Comparison of ENCODE assay signal across 1 cellular context in genomic region chr10:62046522-62047239, GRCh38.
TF ChIP-seq lines count a peak whose summit lies in the region.

No MANE protein-coding gene starts in this region.

TF ChIP-seq in GM12878, 131 proteins besides CTCF, POLR2A, EP300 and RAD21 (continued from another document and continues in another):
- no peak for TF ChIP-seq CEBPZ (IDR thresholded peaks at IDR 0.05; ENCODE audit: low read depth, low read length)
- TF ChIP-seq ATF7 (IDR thresholded peaks at IDR 0.05; ENCODE audit: low read depth): peak; percentile 67; the same call in 1 of the 2 replicates
- TF ChIP-seq SIN3A (IDR thresholded peaks at IDR 0.05; ENCODE audit: low read depth, low read length): no peak
- 0 out of 2 replicates have a peak, but pooled peaks have one; percentile 4 for TF ChIP-seq NFIC (IDR thresholded peaks at IDR 0.05; ENCODE audit: low read depth, low read length)
- TF ChIP-seq MXI1 (IDR thresholded peaks at IDR 0.05; ENCODE audit: low read depth, low read length): no peak
- TF ChIP-seq, protein P1, sequence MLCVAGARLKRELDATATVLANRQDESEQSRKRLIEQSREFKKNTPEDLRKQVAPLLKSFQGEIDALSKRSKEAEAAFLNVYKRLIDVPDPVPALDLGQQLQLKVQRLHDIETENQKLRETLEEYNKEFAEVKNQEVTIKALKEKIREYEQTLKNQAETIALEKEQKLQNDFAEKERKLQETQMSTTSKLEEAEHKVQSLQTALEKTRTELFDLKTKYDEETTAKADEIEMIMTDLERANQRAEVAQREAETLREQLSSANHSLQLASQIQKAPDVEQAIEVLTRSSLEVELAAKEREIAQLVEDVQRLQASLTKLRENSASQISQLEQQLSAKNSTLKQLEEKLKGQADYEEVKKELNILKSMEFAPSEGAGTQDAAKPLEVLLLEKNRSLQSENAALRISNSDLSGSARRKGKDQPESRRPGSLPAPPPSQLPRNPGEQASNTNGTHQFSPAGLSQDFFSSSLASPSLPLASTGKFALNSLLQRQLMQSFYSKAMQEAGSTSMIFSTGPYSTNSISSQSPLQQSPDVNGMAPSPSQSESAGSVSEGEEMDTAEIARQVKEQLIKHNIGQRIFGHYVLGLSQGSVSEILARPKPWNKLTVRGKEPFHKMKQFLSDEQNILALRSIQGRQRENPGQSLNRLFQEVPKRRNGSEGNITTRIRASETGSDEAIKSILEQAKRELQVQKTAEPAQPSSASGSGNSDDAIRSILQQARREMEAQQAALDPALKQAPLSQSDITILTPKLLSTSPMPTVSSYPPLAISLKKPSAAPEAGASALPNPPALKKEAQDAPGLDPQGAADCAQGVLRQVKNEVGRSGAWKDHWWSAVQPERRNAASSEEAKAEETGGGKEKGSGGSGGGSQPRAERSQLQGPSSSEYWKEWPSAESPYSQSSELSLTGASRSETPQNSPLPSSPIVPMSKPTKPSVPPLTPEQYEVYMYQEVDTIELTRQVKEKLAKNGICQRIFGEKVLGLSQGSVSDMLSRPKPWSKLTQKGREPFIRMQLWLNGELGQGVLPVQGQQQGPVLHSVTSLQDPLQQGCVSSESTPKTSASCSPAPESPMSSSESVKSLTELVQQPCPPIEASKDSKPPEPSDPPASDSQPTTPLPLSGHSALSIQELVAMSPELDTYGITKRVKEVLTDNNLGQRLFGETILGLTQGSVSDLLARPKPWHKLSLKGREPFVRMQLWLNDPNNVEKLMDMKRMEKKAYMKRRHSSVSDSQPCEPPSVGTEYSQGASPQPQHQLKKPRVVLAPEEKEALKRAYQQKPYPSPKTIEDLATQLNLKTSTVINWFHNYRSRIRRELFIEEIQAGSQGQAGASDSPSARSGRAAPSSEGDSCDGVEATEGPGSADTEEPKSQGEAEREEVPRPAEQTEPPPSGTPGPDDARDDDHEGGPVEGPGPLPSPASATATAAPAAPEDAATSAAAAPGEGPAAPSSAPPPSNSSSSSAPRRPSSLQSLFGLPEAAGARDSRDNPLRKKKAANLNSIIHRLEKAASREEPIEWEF (IDR thresholded peaks at IDR 0.05; ENCODE audit: insufficient replicate concordance, low read depth, low read length): no peak
- no peak for TF ChIP-seq ZNF622 (IDR thresholded peaks at IDR 0.05)
- TF ChIP-seq, protein P2, sequence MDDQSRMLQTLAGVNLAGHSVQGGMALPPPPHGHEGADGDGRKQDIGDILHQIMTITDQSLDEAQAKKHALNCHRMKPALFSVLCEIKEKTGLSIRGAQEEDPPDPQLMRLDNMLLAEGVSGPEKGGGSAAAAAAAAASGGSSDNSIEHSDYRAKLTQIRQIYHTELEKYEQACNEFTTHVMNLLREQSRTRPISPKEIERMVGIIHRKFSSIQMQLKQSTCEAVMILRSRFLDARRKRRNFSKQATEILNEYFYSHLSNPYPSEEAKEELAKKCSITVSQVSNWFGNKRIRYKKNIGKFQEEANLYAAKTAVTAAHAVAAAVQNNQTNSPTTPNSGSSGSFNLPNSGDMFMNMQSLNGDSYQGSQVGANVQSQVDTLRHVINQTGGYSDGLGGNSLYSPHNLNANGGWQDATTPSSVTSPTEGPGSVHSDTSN (IDR thresholded peaks at IDR 0.05; ENCODE audit: insufficient replicate concordance, low read depth, low read length): peak; percentile 5
- no peak for TF ChIP-seq ZNF217 (IDR thresholded peaks at IDR 0.05)
- no peak for TF ChIP-seq NR2F1 (conservative IDR thresholded peaks at IDR 0.05)
- TF ChIP-seq FOS (IDR thresholded peaks at IDR 0.05; ENCODE audit: borderline replicate concordance, extremely low read depth, insufficient read length): no peak
- no peak for TF ChIP-seq MYB (IDR thresholded peaks at IDR 0.05; ENCODE audit: borderline replicate concordance, low read depth, low read length)
- no peak for TF ChIP-seq CREB1 (IDR thresholded peaks at IDR 0.05; ENCODE audit: low read depth)
- TF ChIP-seq HDGF (IDR thresholded peaks at IDR 0.05): peak; percentile 67; the same call in 1 of the 2 replicates
- no peak for TF ChIP-seq NRF1 (conservative IDR thresholded peaks at IDR 0.05; ENCODE audit: low read depth, low read length)
- no peak for TF ChIP-seq BMI1 (IDR thresholded peaks at IDR 0.05; ENCODE audit: borderline replicate concordance)
- TF ChIP-seq, protein P3, sequence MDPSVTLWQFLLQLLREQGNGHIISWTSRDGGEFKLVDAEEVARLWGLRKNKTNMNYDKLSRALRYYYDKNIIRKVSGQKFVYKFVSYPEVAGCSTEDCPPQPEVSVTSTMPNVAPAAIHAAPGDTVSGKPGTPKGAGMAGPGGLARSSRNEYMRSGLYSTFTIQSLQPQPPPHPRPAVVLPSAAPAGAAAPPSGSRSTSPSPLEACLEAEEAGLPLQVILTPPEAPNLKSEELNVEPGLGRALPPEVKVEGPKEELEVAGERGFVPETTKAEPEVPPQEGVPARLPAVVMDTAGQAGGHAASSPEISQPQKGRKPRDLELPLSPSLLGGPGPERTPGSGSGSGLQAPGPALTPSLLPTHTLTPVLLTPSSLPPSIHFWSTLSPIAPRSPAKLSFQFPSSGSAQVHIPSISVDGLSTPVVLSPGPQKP (IDR thresholded peaks at IDR 0.05; ENCODE audit: low read depth, low read length): no peak
- TF ChIP-seq, protein P4, sequence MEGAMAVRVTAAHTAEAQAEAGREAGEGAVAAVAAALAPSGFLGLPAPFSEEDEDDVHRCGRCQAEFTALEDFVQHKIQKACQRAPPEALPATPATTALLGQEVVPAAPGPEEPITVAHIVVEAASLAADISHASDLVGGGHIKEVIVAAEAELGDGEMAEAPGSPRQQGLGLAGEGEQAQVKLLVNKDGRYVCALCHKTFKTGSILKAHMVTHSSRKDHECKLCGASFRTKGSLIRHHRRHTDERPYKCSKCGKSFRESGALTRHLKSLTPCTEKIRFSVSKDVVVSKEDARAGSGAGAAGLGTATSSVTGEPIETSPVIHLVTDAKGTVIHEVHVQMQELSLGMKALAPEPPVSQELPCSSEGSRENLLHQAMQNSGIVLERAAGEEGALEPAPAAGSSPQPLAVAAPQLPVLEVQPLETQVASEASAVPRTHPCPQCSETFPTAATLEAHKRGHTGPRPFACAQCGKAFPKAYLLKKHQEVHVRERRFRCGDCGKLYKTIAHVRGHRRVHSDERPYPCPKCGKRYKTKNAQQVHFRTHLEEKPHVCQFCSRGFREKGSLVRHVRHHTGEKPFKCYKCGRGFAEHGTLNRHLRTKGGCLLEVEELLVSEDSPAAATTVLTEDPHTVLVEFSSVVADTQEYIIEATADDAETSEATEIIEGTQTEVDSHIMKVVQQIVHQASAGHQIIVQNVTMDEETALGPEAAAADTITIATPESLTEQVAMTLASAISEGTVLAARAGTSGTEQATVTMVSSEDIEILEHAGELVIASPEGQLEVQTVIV (IDR thresholded peaks at IDR 0.05; ENCODE audit: borderline replicate concordance, partially characterized antibody): no peak
- TF ChIP-seq RAD51 (IDR thresholded peaks at IDR 0.05): no peak
- peak; percentile 84 for TF ChIP-seq MEF2B (IDR thresholded peaks at IDR 0.05; ENCODE audit: partially characterized antibody, poor library complexity, severe bottlenecking)
- TF ChIP-seq, protein P5, sequence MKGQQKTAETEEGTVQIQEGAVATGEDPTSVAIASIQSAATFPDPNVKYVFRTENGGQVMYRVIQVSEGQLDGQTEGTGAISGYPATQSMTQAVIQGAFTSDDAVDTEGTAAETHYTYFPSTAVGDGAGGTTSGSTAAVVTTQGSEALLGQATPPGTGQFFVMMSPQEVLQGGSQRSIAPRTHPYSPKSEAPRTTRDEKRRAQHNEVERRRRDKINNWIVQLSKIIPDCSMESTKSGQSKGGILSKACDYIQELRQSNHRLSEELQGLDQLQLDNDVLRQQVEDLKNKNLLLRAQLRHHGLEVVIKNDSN (IDR thresholded peaks at IDR 0.05; ENCODE audit: borderline replicate concordance, extremely low read length, insufficient read depth, low read depth, low read length): no peak
- peak; percentile 72 for TF ChIP-seq MTA2 (IDR thresholded peaks at IDR 0.05; ENCODE audit: low read depth)
- TF ChIP-seq GABPA (IDR thresholded peaks at IDR 0.05; ENCODE audit: low read depth): no peak
- no peak for TF ChIP-seq RB1 (IDR thresholded peaks at IDR 0.05; ENCODE audit: borderline replicate concordance)
- no peak for TF ChIP-seq POLR2AphosphoS2 (IDR thresholded peaks at IDR 0.05; ENCODE audit: low read depth, low read length)
- no peak for TF ChIP-seq HDAC6 (IDR thresholded peaks at IDR 0.05; ENCODE audit: unreplicated experiment)
- TF ChIP-seq TBL1XR1 (IDR thresholded peaks at IDR 0.05; ENCODE audit: low read depth, low read length): no peak
- no peak for TF ChIP-seq RFX5 (IDR thresholded peaks at IDR 0.05; ENCODE audit: low read depth, low read length)
- TF ChIP-seq IKZF2 (IDR thresholded peaks at IDR 0.05): peak in 1 of 2 experiments; percentile 20; a peak in 2 of 4 replicates
- 0 out of 2 replicates have a peak, but pooled peaks have one; percentile 34 for TF ChIP-seq MEF2A (IDR thresholded peaks at IDR 0.05; ENCODE audit: insufficient read depth, low read depth, low read length)
- TF ChIP-seq DPF2 (IDR thresholded peaks at IDR 0.05): no peak
- no peak for TF ChIP-seq NR2C2 (IDR thresholded peaks at IDR 0.05; ENCODE audit: borderline replicate concordance, control insufficient read depth, insufficient read length, low read depth)
- no peak for TF ChIP-seq FOXM1 (IDR thresholded peaks at IDR 0.05; ENCODE audit: low read depth, low read length)
- no peak for TF ChIP-seq ASH2L (IDR thresholded peaks at IDR 0.05; ENCODE audit: borderline replicate concordance, low read depth)
- 0 out of 2 replicates have a peak, but pooled peaks have one; percentile 25 for TF ChIP-seq MLLT1 (IDR thresholded peaks at IDR 0.05)
- peak; percentile 6; the same call in 1 of the 2 replicates for TF ChIP-seq SPI1 (IDR thresholded peaks at IDR 0.05; ENCODE audit: borderline replicate concordance, insufficient read depth, low read depth, low read length)
- TF ChIP-seq ZZZ3 (IDR thresholded peaks at IDR 0.05; ENCODE audit: control insufficient read depth, insufficient read length, low read depth): no peak
- no peak for TF ChIP-seq TAF1 (IDR thresholded peaks at IDR 0.05; ENCODE audit: borderline replicate concordance, low read depth, low read length)
- no peak for TF ChIP-seq CHD2 (IDR thresholded peaks at IDR 0.05; ENCODE audit: borderline replicate concordance, low read depth, low read length)
- TF ChIP-seq MTA3 (IDR thresholded peaks at IDR 0.05; ENCODE audit: borderline replicate concordance, low read length): no peak
- TF ChIP-seq CEBPB (IDR thresholded peaks at IDR 0.05; ENCODE audit: borderline replicate concordance in 1 of 2, low read depth in 2 of 2, low read length in 2 of 2): no peak
- TF ChIP-seq RUNX3 (IDR thresholded peaks at IDR 0.05; ENCODE audit: low read length): peak; percentile 76
- no peak for TF ChIP-seq KDM1A (IDR thresholded peaks at IDR 0.05; ENCODE audit: borderline replicate concordance)
- TF ChIP-seq, protein P6, sequence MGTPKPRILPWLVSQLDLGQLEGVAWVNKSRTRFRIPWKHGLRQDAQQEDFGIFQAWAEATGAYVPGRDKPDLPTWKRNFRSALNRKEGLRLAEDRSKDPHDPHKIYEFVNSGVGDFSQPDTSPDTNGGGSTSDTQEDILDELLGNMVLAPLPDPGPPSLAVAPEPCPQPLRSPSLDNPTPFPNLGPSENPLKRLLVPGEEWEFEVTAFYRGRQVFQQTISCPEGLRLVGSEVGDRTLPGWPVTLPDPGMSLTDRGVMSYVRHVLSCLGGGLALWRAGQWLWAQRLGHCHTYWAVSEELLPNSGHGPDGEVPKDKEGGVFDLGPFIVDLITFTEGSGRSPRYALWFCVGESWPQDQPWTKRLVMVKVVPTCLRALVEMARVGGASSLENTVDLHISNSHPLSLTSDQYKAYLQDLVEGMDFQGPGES (IDR thresholded peaks at IDR 0.05): no peak
- TF ChIP-seq ZNF274 (IDR thresholded peaks at IDR 0.05; ENCODE audit: insufficient read depth, insufficient read length): no peak
- no peak for TF ChIP-seq CBFB (IDR thresholded peaks at IDR 0.05; ENCODE audit: low read depth)
- TF ChIP-seq IKZF1 (conservative IDR thresholded peaks at IDR 0.05): no peak
- TF ChIP-seq, protein P7, sequence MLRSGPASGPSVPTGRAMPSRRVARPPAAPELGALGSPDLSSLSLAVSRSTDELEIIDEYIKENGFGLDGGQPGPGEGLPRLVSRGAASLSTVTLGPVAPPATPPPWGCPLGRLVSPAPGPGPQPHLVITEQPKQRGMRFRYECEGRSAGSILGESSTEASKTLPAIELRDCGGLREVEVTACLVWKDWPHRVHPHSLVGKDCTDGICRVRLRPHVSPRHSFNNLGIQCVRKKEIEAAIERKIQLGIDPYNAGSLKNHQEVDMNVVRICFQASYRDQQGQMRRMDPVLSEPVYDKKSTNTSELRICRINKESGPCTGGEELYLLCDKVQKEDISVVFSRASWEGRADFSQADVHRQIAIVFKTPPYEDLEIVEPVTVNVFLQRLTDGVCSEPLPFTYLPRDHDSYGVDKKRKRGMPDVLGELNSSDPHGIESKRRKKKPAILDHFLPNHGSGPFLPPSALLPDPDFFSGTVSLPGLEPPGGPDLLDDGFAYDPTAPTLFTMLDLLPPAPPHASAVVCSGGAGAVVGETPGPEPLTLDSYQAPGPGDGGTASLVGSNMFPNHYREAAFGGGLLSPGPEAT (IDR thresholded peaks at IDR 0.05; ENCODE audit: low read depth): no peak
- TF ChIP-seq PML (IDR thresholded peaks at IDR 0.05; ENCODE audit: low read length): no peak; the same call in 1 of the 2 replicates
